In genomic region chr7:323410-323809, GRCh38 we compare ENCODE assay signal across 1 cellular context.
TF ChIP-seq lines count a peak whose summit lies in the region.

No MANE protein-coding gene starts in this region.

TF ChIP-seq in WTC11, 78 proteins besides CTCF, POLR2A, EP300 and RAD21 (continued from another document):
- TF ChIP-seq, protein P1, sequence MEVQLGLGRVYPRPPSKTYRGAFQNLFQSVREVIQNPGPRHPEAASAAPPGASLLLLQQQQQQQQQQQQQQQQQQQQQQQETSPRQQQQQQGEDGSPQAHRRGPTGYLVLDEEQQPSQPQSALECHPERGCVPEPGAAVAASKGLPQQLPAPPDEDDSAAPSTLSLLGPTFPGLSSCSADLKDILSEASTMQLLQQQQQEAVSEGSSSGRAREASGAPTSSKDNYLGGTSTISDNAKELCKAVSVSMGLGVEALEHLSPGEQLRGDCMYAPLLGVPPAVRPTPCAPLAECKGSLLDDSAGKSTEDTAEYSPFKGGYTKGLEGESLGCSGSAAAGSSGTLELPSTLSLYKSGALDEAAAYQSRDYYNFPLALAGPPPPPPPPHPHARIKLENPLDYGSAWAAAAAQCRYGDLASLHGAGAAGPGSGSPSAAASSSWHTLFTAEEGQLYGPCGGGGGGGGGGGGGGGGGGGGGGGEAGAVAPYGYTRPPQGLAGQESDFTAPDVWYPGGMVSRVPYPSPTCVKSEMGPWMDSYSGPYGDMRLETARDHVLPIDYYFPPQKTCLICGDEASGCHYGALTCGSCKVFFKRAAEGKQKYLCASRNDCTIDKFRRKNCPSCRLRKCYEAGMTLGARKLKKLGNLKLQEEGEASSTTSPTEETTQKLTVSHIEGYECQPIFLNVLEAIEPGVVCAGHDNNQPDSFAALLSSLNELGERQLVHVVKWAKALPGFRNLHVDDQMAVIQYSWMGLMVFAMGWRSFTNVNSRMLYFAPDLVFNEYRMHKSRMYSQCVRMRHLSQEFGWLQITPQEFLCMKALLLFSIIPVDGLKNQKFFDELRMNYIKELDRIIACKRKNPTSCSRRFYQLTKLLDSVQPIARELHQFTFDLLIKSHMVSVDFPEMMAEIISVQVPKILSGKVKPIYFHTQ (CRISPR knock-in tag; IDR thresholded peaks at IDR 0.05), result no peak
